ENCODE assay signal across 1 cellular context in genomic region chr14:98198385-98198784, GRCh38.
TF ChIP-seq lines count a peak whose summit lies in the region.

No MANE protein-coding gene starts in this region.

TF ChIP-seq in GM12878, 131 proteins besides CTCF, POLR2A, EP300 and RAD21 (continued from another document):
- TF ChIP-seq, protein P1, sequence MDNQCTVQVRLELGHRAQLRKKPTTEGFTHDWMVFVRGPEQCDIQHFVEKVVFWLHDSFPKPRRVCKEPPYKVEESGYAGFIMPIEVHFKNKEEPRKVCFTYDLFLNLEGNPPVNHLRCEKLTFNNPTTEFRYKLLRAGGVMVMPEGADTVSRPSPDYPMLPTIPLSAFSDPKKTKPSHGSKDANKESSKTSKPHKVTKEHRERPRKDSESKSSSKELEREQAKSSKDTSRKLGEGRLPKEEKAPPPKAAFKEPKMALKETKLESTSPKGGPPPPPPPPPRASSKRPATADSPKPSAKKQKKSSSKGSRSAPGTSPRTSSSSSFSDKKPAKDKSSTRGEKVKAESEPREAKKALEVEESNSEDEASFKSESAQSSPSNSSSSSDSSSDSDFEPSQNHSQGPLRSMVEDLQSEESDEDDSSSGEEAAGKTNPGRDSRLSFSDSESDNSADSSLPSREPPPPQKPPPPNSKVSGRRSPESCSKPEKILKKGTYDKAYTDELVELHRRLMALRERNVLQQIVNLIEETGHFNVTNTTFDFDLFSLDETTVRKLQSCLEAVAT (IDR thresholded peaks at IDR 0.05), result peak; percentile 82; the same call in 1 of the 2 replicates
- peak; percentile 67; the same call in 1 of the 2 replicates for TF ChIP-seq ZBED1 (IDR thresholded peaks at IDR 0.05; ENCODE audit: borderline replicate concordance)
